14 cellular contexts compared by ENCODE assay signal in genomic region chr3:15387171-15387581, GRCh38. TPM values are rescaled to one million over a fixed set of nuclear protein-coding genes. Genes with fewer than 3 reads are reported as not detected.
DNase-seq lines count a peak whose midpoint lies in the region; ATAC-seq and TF ChIP-seq lines count a peak whose summit lies in the region.
"Had no signal": no experiment of that assay in that cellular context is flagged by ENCODE, and none has a peak within 500 bp of the region (broad histone marks: within the 10 kb centered on the region; RNA-seq: fewer than 3 reads in every experiment).

No MANE protein-coding gene starts in this region.

- DNase-seq in heart right ventricle (peak in 1 of 2 donors; percentile 29), Right ventricle myocardium inferior (ENCODE audit: missing footprints) (no peak), adipocyte (ENCODE audit: low read depth) (no peak), kidney tubule cell (ENCODE audit: low spot score) (peak; percentile 79), cerebellar nuclear complex (lab: John Stamatoyannopoulos, UW) (no peak)
- DNase-seq: MM.1S, NCI-H82 had no signal

- 29 to 30% methylated on average over 1 of the region's 1 CpG for WGBS in heart right ventricle, 2 donors

- H3K9me3 ChIP-seq in heart right ventricle (peaks cover 0 to 18% (median 8%) of the 10 kb centered on the region in 11 donors), adipocyte (ENCODE audit: control insufficient read depth, low read length) (peaks cover 3% of the 10 kb centered on the region)

- ATAC-seq in heart right ventricle (peak in 7 of 8 donors; percentile 41 to 81 (median 76)), Right ventricle myocardium inferior (no peak), GM18858 (IDR thresholded peaks at IDR 0.05; ENCODE audit: unreplicated experiment) (no peak), GM18511 (IDR thresholded peaks at IDR 0.05; ENCODE audit: unreplicated experiment) (no peak), GM18520 (IDR thresholded peaks at IDR 0.05; ENCODE audit: unreplicated experiment) (no peak)

- no peaks in the 10 kb centered on the region for H3K27me3 ChIP-seq in heart right ventricle
- H3K27me3 ChIP-seq in adipocyte (replicated peaks; ENCODE audit: control insufficient read depth, insufficient read depth, low read length), result no peaks in the 10 kb centered on the region
- H3K27me3 ChIP-seq: hepatocyte had no signal

- peak overlapping the region; percentile 34 for H3K9ac ChIP-seq in adipocyte (ENCODE audit: low read length)

- H3K27ac ChIP-seq in heart right ventricle, result peak overlapping the region in 1 of 10 donors; percentile 28
- H3K27ac ChIP-seq: A549, hepatocyte, SK-N-MC, skin epidermis had no signal

- no peak for TF ChIP-seq CTCF in heart right ventricle (IDR thresholded peaks at IDR 0.05)

- H3K4me1 ChIP-seq in heart right ventricle, result peaks cover 0 to 30% (median 3%) of the 10 kb centered on the region in 9 donors
- H3K4me1 ChIP-seq in adipocyte (ENCODE audit: control insufficient read depth, insufficient read depth, low read length), result peaks cover 41% of the 10 kb centered on the region
- H3K4me1 ChIP-seq: A549 had no signal

- intact Hi-C loops in heart right ventricle (cut with DNase I) (loop anchor here in 1 of 10 donors (10.0 kb wide), 1 partner anchor 282 kb away; no protein-coding TSS in a partner anchor), Right ventricle myocardium inferior (cut with DNase I) (no loop called here)

- no peaks in the 10 kb centered on the region for H3K36me3 ChIP-seq in heart right ventricle
- H3K36me3 ChIP-seq in adipocyte (ENCODE audit: control insufficient read depth, insufficient read depth, low read length, severe bottlenecking), result no peaks in the 10 kb centered on the region

- no peak overlapping the region for H3K4me3 ChIP-seq in heart right ventricle
- H3K4me3 ChIP-seq in adipocyte (ENCODE audit: low read length), result peak overlapping the region; percentile 35
- H3K4me3 ChIP-seq: A549, hepatocyte, SK-N-MC, skin epidermis had no signal

RNA-seq across cellular contexts. Expression of gene METTL6, which starts 40.2 kb away (rescaled TPM):
- total RNA-seq in heart right ventricle, result 10 to 100 TPM in 2 of 10 donors, 1 to 10 TPM in 8; 7.1 to 11.3 (median 9.4) TPM
- 10 to 100 TPM in 1 of 2 donors, 1 to 10 TPM in 1; 3.8 to 11.0 TPM for polyA plus RNA-seq in heart right ventricle
- 6.8 TPM for total RNA-seq in Right ventricle myocardium inferior

RNA-seq across cellular contexts. Expression of gene EAF1, which starts 40.2 kb away (rescaled TPM):
- total RNA-seq in heart right ventricle (10 to 100 TPM in 2 of 10 donors, 1 to 10 TPM in 8; 7.0 to 12.4 (median 8.5) TPM), Right ventricle myocardium inferior (6.7 TPM)
- polyA plus RNA-seq in heart right ventricle, result 1 to 10 TPM; 2.3 to 4.3 TPM

RNA-seq across cellular contexts. Expression of gene SH3BP5, which starts 54.8 kb away (rescaled TPM):
- total RNA-seq in heart right ventricle (10 to 100 TPM in 4 of 10 donors, 1 to 10 TPM in 6; 6.7 to 22.4 (median 9.4) TPM), Right ventricle myocardium inferior (11.7 TPM)
- polyA plus RNA-seq in heart right ventricle, result 10 to 100 TPM in 1 of 2 donors, 1 to 10 TPM in 1; 9.9 to 11.4 TPM

Comparison
In these comparisons a context has a peak if more than half of its experiments do, and no peak if none do; other contexts are left out.
1. ATAC-seq: peak in heart right ventricle (7 of 8); none in Right ventricle myocardium inferior (single experiment), GM18858 (single experiment), GM18511 (single experiment) and GM18520 (single experiment).